ENCODE assay signal across 8 cellular contexts in the genomic region with DNA sequence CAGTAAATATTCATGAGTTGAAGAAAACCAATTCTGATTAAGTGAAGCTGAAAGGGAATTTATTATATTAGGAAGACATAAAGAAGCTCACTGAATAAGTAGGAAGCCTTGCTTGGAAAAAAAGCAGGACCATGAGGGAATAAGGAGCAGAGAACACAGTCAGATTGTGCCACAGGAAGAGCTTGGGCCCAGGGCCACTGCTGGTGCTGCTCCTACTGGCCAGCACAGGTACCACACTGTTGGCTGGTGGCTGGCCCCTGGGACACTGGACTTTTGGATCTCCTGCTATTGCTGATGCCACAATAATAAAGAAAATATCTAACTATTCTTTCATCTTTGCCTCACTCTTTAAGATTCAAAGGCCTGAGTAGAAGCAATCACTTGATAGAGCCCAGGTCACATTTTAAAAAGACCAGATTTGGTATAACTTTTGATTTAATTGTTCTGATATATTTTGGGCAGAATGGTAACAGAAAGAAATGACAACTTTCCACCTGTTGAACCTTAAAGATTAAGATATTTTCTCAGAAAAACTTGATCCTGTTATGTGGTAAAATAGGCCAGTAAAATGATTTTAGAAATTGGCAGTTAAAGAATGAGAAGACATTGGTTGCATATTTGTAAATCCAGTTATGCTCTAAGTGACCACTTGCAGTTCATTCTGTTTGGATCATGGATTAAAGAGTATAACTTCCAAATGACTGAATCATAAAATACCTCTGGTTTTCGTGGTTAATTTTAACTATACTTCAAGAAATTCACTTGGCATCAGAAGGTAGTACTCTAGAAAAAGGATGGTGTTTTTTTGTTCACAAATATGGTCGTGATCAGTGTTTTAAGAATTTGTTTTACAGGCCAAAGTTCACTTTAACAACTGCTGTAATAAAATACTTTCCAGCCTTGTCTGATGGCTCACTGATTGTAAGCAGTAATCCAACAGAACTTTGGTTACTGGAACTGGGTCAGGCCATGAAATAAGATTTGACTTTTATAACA.
DNase-seq lines count a peak whose midpoint lies in the region; ATAC-seq and TF ChIP-seq lines count a peak whose summit lies in the region.

No MANE protein-coding gene starts in this region.

- peaks cover 5 to 73% (median 28%) of the 10 kb centered on the region in 5 donors for H3K36me3 Mint-ChIP-seq in naive thymus-derived CD4-positive, alpha-beta T cell
- H3K36me3 Mint-ChIP-seq in activated CD4-positive, alpha-beta memory T cell treated with anti-CD3 and anti-CD28 coated beads, Interleukin-2, amount 10 ng/mL, durations not matched to agents 7 days and 5 days (ENCODE audit: low read depth), result peaks cover 19% of the 10 kb centered on the region

- H3K4me3 ChIP-seq in iPS DF 6.9 (ENCODE audit: low read length) (no peak overlapping the region), uterus (no peak overlapping the region)
- no peak overlapping the region for H3K4me3 ChIP-seq in naive thymus-derived CD4-positive, alpha-beta T cell (ENCODE audit: low read length)

- no peaks in the 10 kb centered on the region for H3K27me3 ChIP-seq in iPS DF 6.9 (ENCODE audit: control insufficient read depth, insufficient read depth, low read length)
- H3K27me3 ChIP-seq in uterus, result no peaks in the 10 kb centered on the region
- H3K27me3 ChIP-seq in naive thymus-derived CD4-positive, alpha-beta T cell (ENCODE audit: control insufficient read depth in 2 of 2, insufficient read depth in 2 of 2, low read length in 2 of 2), result no peaks in the 10 kb centered on the region

- POLR2A ChIA-PET in GM10248 (lab: Yijun Ruan, JAX), result no interaction called here
- POLR2A ChIA-PET in naive thymus-derived CD4-positive, alpha-beta T cell (lab: Charles Lee), result no interaction called here
- POLR2A ChIA-PET in activated CD4-positive, alpha-beta memory T cell treated with anti-CD3 and anti-CD28 coated beads, Interleukin-2, amount 10 ng/mL, durations not matched to agents 7 days and 5 days (lab: Charles Lee), result no interaction called here

- WGBS in iPS DF 6.9 (ENCODE audit: insufficient coverage, insufficient read length), result no CpG with 5 or more reads among the region's 2 CpGs

- TF ChIP-seq CTCF in GM10248 (IDR thresholded peaks at IDR 0.05; ENCODE audit: control extremely low read depth, extremely low read depth, low read depth, missing control alignments) (no peak), uterus (IDR thresholded peaks at IDR 0.05) (peak in 1 of 4 experiments; percentile 30)

- H3K9me3 Mint-ChIP-seq in naive thymus-derived CD4-positive, alpha-beta T cell, result no peaks in the 10 kb centered on the region
- no peaks in the 10 kb centered on the region for H3K9me3 Mint-ChIP-seq in activated CD4-positive, alpha-beta memory T cell treated with anti-CD3 and anti-CD28 coated beads, Interleukin-2, amount 10 ng/mL, durations not matched to agents 7 days and 5 days

- no peaks in the 10 kb centered on the region for H3K36me3 ChIP-seq in iPS DF 6.9 (ENCODE audit: control insufficient read depth, insufficient read depth, low read length)
- no peaks in the 10 kb centered on the region for H3K36me3 ChIP-seq in uterus
- H3K36me3 ChIP-seq in naive thymus-derived CD4-positive, alpha-beta T cell (ENCODE audit: control insufficient read depth in 2 of 3, insufficient read depth in 3 of 3, low read length in 3 of 3), result peaks cover 0 to 12% (median 0%) of the 10 kb centered on the region in 3 experiments

- CTCF ChIA-PET in GM10248 (lab: Yijun Ruan, JAX), result interaction anchor here (0.7 to 0.9 kb wide), 2 partner anchors 10 to 19 kb away, joined by 3 to 4 read pairs; no protein-coding TSS in a partner anchor
- CTCF ChIA-PET in naive thymus-derived CD4-positive, alpha-beta T cell (lab: Charles Lee), result no interaction called here
- CTCF ChIA-PET in activated CD4-positive, alpha-beta memory T cell treated with anti-CD3 and anti-CD28 coated beads, Interleukin-2, amount 10 ng/mL, durations not matched to agents 7 days and 5 days (lab: Charles Lee), result no interaction called here

- H3K27me3 Mint-ChIP-seq in naive thymus-derived CD4-positive, alpha-beta T cell, result no peaks in the 10 kb centered on the region
- H3K27me3 Mint-ChIP-seq in activated CD4-positive, alpha-beta memory T cell treated with anti-CD3 and anti-CD28 coated beads, Interleukin-2, amount 10 ng/mL, durations not matched to agents 7 days and 5 days, result no peaks in the 10 kb centered on the region

- H3K4me1 Mint-ChIP-seq in naive thymus-derived CD4-positive, alpha-beta T cell, result no peaks in the 10 kb centered on the region
- H3K4me1 Mint-ChIP-seq in activated CD4-positive, alpha-beta memory T cell treated with anti-CD3 and anti-CD28 coated beads, Interleukin-2, amount 10 ng/mL, durations not matched to agents 7 days and 5 days, result no peaks in the 10 kb centered on the region

- H3K4me1 ChIP-seq in iPS DF 6.9 (ENCODE audit: control insufficient read depth, insufficient read depth, low read length) (peaks cover 1% of the 10 kb centered on the region; the same call in 1 of the 2 replicates), uterus (peaks cover 0 to 3% of the 10 kb centered on the region in 2 donors)
- no peaks in the 10 kb centered on the region for H3K4me1 ChIP-seq in naive thymus-derived CD4-positive, alpha-beta T cell (ENCODE audit: control insufficient read depth in 2 of 2, insufficient read depth in 2 of 2, low read length in 2 of 2)

- intact Hi-C loops in uterus (cut with DNase I; ENCODE audit: low total_unique reads), result no loop called here
- intact Hi-C loops in naive thymus-derived CD4-positive, alpha-beta T cell (cut with micrococcal nuclease), result loop anchor here (5.0 kb wide), 1 partner anchor 1663 kb away; no protein-coding TSS in a partner anchor

- H3K9me3 ChIP-seq in iPS DF 6.9 (ENCODE audit: control insufficient read depth, insufficient read depth, low read length), result no peaks in the 10 kb centered on the region; the same call in 1 of the 2 replicates
- no peaks in the 10 kb centered on the region for H3K9me3 ChIP-seq in uterus
- H3K9me3 ChIP-seq in naive thymus-derived CD4-positive, alpha-beta T cell (ENCODE audit: control insufficient read depth in 2 of 3, low read length in 3 of 3), result no peaks in the 10 kb centered on the region

- TF ChIP-seq POLR2A in uterus (IDR thresholded peaks at IDR 0.05), result no peak

- ATAC-seq in HG02852 (IDR thresholded peaks at IDR 0.05; ENCODE audit: unreplicated experiment) (peak; percentile 65), GM18511 (IDR thresholded peaks at IDR 0.05; ENCODE audit: unreplicated experiment) (no peak)
- no peak for ATAC-seq in naive thymus-derived CD4-positive, alpha-beta T cell

- peak; percentile 19 for DNase-seq in GM10248 (ENCODE audit: extremely low spot score)
- DNase-seq in SW480 (ENCODE audit: low spot score), result peak; percentile 10
- peak; percentile 27 for DNase-seq in iPS DF 6.9 (ENCODE audit: low read depth, low spot score)
- no peak for DNase-seq in uterus
- no peak for DNase-seq in naive thymus-derived CD4-positive, alpha-beta T cell
- DNase-seq in activated CD4-positive, alpha-beta memory T cell treated with anti-CD3 and anti-CD28 coated beads, Interleukin-2, amount 10 ng/mL, durations not matched to agents 7 days and 5 days, result no peak

- H3K4me3 Mint-ChIP-seq in naive thymus-derived CD4-positive, alpha-beta T cell, result no peak overlapping the region
- no peak overlapping the region for H3K4me3 Mint-ChIP-seq in activated CD4-positive, alpha-beta memory T cell treated with anti-CD3 and anti-CD28 coated beads, Interleukin-2, amount 10 ng/mL, durations not matched to agents 7 days and 5 days

- no peak overlapping the region for H3K27ac Mint-ChIP-seq in naive thymus-derived CD4-positive, alpha-beta T cell
- no peak overlapping the region for H3K27ac Mint-ChIP-seq in activated CD4-positive, alpha-beta memory T cell treated with anti-CD3 and anti-CD28 coated beads, Interleukin-2, amount 10 ng/mL, durations not matched to agents 7 days and 5 days

- H3K27ac ChIP-seq in iPS DF 6.9 (ENCODE audit: low read length) (no peak overlapping the region), uterus (peak overlapping the region; percentile 63 to 66)
- H3K27ac ChIP-seq in naive thymus-derived CD4-positive, alpha-beta T cell (ENCODE audit: low read depth, low read length), result no peak overlapping the region

Comparison
In these comparisons a context has a peak if more than half of its experiments do, and no peak if none do; other contexts are left out.
1. DNase-seq: peak in GM10248 (single experiment), SW480 (single experiment) and iPS DF 6.9 (single experiment); none in uterus (0 of 2), naive thymus-derived CD4-positive, alpha-beta T cell (0 of 9) and activated CD4-positive, alpha-beta memory T cell treated with anti-CD3 and anti-CD28 coated beads, Interleukin-2, amount 10 ng/mL, durations not matched to agents 7 days and 5 days (single experiment).
2. H3K27ac ChIP-seq: peak in uterus (2 of 2); none in iPS DF 6.9 (single experiment) and naive thymus-derived CD4-positive, alpha-beta T cell (single experiment).